In genomic region chr17:45284176-45285140, GRCh38 we compare ENCODE assay signal across 8 cellular contexts. TPM values are rescaled to one million over a fixed set of nuclear protein-coding genes. Genes with fewer than 3 reads are reported as not detected.
DNase-seq lines count a peak whose midpoint lies in the region; ATAC-seq and TF ChIP-seq lines count a peak whose summit lies in the region.

No MANE protein-coding gene starts in this region.

- WGBS in prostate gland = 66% methylated on average over 21 of the region's 21 CpGs

- intact Hi-C loops in prostate gland (cut with DNase I) = no loop called here

- H3K36me3 ChIP-seq in prostate gland = peaks cover 0 to 23% of the 10 kb centered on the region in 2 donors

- H3K4me1 ChIP-seq in prostate gland (replicated peaks) = peaks cover 4% of the 10 kb centered on the region

- TF ChIP-seq POLR2A in prostate gland (IDR thresholded peaks at IDR 0.05) = no peak

- TF ChIP-seq CTCF in GM10266 (IDR thresholded peaks at IDR 0.05; ENCODE audit: control insufficient read depth, insufficient read depth, low read depth, missing control alignments) = peak; percentile 44
- peak in 1 of 4 experiments; percentile 21 for TF ChIP-seq CTCF in prostate gland (IDR thresholded peaks at IDR 0.05)

- ATAC-seq in SK-N-SH treated with all-trans-retinoic acid at 6 μM for 48 hours = peak; percentile 26; the same call in 1 of the 3 replicates
- no peak for ATAC-seq in HG02571 (IDR thresholded peaks at IDR 0.05; ENCODE audit: unreplicated experiment)
- no peak for ATAC-seq in GM21825 (IDR thresholded peaks at IDR 0.05; ENCODE audit: unreplicated experiment)

- DNase-seq in GM10266 (ENCODE audit: extremely low spot score) = no peak
- peak; percentile 41 for DNase-seq in dermis blood vessel endothelial cell
- peak; percentile 83 for DNase-seq in prostate gland (ENCODE audit: low spot score)
- no peak for DNase-seq in NCI-H1417 treated with DMSO at 0.1 percent for 48 hours (lab: John Stamatoyannopoulos, UW)
- DNase-seq in H4 (ENCODE audit: low spot score) = no peak

- H3K27me3 ChIP-seq in prostate gland (replicated peaks; ENCODE audit: insufficient read depth) = no peaks in the 10 kb centered on the region

- H3K27ac ChIP-seq in prostate gland = peak overlapping the region in 1 of 2 donors; percentile 21

- H3K4me3 ChIP-seq in prostate gland = no peak overlapping the region

- no peaks in the 10 kb centered on the region for H3K9me3 ChIP-seq in prostate gland

TF ChIP-seq in SK-N-SH treated with all-trans-retinoic acid at 6 μM for 48 hours, 23 proteins besides CTCF, POLR2A, EP300 and RAD21:
- TF ChIP-seq TSHZ2 (CRISPR knock-in tag; IDR thresholded peaks at IDR 0.05) (no peak), ISL1 (CRISPR knock-in tag; IDR thresholded peaks at IDR 0.05) (no peak), ZNF70 (CRISPR knock-in tag; IDR thresholded peaks at IDR 0.05) (no peak), ARNTL (CRISPR knock-in tag; IDR thresholded peaks at IDR 0.05; ENCODE audit: borderline replicate concordance, low read depth) (no peak), PPARA (CRISPR knock-in tag; IDR thresholded peaks at IDR 0.05; ENCODE audit: borderline replicate concordance) (no peak), SNAI2 (CRISPR knock-in tag; IDR thresholded peaks at IDR 0.05) (no peak), GLIS3 (CRISPR knock-in tag; IDR thresholded peaks at IDR 0.05) (no peak), ZFP30 (CRISPR knock-in tag; IDR thresholded peaks at IDR 0.05) (no peak), POU6F1 (CRISPR knock-in tag; IDR thresholded peaks at IDR 0.05; ENCODE audit: borderline replicate concordance, low read depth) (no peak), TOX (CRISPR knock-in tag; IDR thresholded peaks at IDR 0.05; ENCODE audit: borderline replicate concordance) (no peak), CREB5 (CRISPR knock-in tag; IDR thresholded peaks at IDR 0.05; ENCODE audit: low read depth) (no peak), RARB (CRISPR knock-in tag; IDR thresholded peaks at IDR 0.05) (no peak)

RNA-seq across cellular contexts. Expression of gene SPATA32, which starts 22.6 kb away (rescaled TPM):
- total RNA-seq in dermis blood vessel endothelial cell = 0.05 TPM in 1 of 2 replicates, not detected in the other
- total RNA-seq in prostate gland = 1 to 10 TPM in 1 of 2 donors, not detected in 1; 3.2 TPM
- total RNA-seq in H4 (2014; rRNA removed; shearing (Covaris generic)) = 0.21 TPM in 1 of 2 replicates, not detected in the other

RNA-seq across cellular contexts. Expression of gene MAP3K14, which starts 32.4 kb away (rescaled TPM):
- total RNA-seq in dermis blood vessel endothelial cell (3.2 and 4.1 TPM in 2 replicates), prostate gland (10 to 100 TPM; 12.5 to 16.1 TPM)
- 4.3 and 4.6 TPM in 2 replicates for total RNA-seq in H4 (2014; rRNA removed; shearing (Covaris generic))

Comparison
In these comparisons a context has a peak if more than half of its experiments do, and no peak if none do; other contexts are left out.
1. DNase-seq: peak in dermis blood vessel endothelial cell (single experiment) and prostate gland (single experiment); none in GM10266 (single experiment), NCI-H1417 treated with DMSO at 0.1 percent for 48 hours (single experiment) and H4 (single experiment).